1 cellular context compared by ENCODE assay signal in genomic region chr17:75869282-75870141, GRCh38.
TF ChIP-seq lines count a peak whose summit lies in the region.

No MANE protein-coding gene starts in this region.

TF ChIP-seq in HepG2, 621 proteins besides CTCF, POLR2A, EP300 and RAD21 (continued from another document and continues in another):
- TF ChIP-seq SNAPC4 (CRISPR knock-in tag; IDR thresholded peaks at IDR 0.05) (no peak; the same call in 1 of the 2 replicates), FOXP1 (IDR thresholded peaks at IDR 0.05) (peak; percentile 92), FOXP1 (CRISPR knock-in tag; IDR thresholded peaks at IDR 0.05) (peak; percentile 94), ELF1 (CRISPR knock-in tag; IDR thresholded peaks at IDR 0.05) (no peak), ZNF563 (CRISPR knock-in tag; IDR thresholded peaks at IDR 0.05) (no peak), ZNF232 (CRISPR knock-in tag; IDR thresholded peaks at IDR 0.05; ENCODE audit: borderline replicate concordance) (no peak), ZNF331 (CRISPR knock-in tag; IDR thresholded peaks at IDR 0.05) (peak; percentile 83), ZNF510 (CRISPR knock-in tag; IDR thresholded peaks at IDR 0.05; ENCODE audit: low read depth) (0 out of 2 replicates have a peak, but pooled peaks have one; percentile 23), HHEX (CRISPR knock-in tag; IDR thresholded peaks at IDR 0.05) (no peak), ZNF674 (CRISPR knock-in tag; IDR thresholded peaks at IDR 0.05; ENCODE audit: low read depth) (no peak), ZNF780A (CRISPR knock-in tag; IDR thresholded peaks at IDR 0.05) (no peak), ZFP36 (IDR thresholded peaks at IDR 0.05; ENCODE audit: borderline replicate concordance, low read depth, low read length, partially characterized antibody) (no peak), ZSCAN12 (CRISPR knock-in tag; IDR thresholded peaks at IDR 0.05) (no peak), ZNF83 (CRISPR knock-in tag; IDR thresholded peaks at IDR 0.05; ENCODE audit: borderline replicate concordance) (no peak), ZNF569 (CRISPR knock-in tag; IDR thresholded peaks at IDR 0.05; ENCODE audit: borderline replicate concordance) (0 out of 2 replicates have a peak, but pooled peaks have one; percentile 49), TOPORS (CRISPR knock-in tag; IDR thresholded peaks at IDR 0.05) (0 out of 2 replicates have a peak, but pooled peaks have one; percentile 30), HCFC1 (IDR thresholded peaks at IDR 0.05; ENCODE audit: low read depth, low read length) (no peak), ZNF761 (CRISPR knock-in tag; conservative IDR thresholded peaks at IDR 0.05) (peak; percentile 97), MTF2 (CRISPR knock-in tag; IDR thresholded peaks at IDR 0.05; ENCODE audit: borderline replicate concordance) (no peak), ZNF773 (CRISPR knock-in tag; IDR thresholded peaks at IDR 0.05; ENCODE audit: borderline replicate concordance) (peak; percentile 86; the same call in 1 of the 2 replicates), SALL2 (CRISPR knock-in tag; IDR thresholded peaks at IDR 0.05) (no peak; the same call in 1 of the 2 replicates), ZFP91 (CRISPR knock-in tag; IDR thresholded peaks at IDR 0.05; ENCODE audit: borderline replicate concordance) (peak; percentile 24; the same call in 1 of the 2 replicates), CBX2 (IDR thresholded peaks at IDR 0.05; ENCODE audit: low read depth, low read length) (no peak), CBX2 (CRISPR knock-in tag; IDR thresholded peaks at IDR 0.05; ENCODE audit: low read depth) (no peak), MIER2 (CRISPR knock-in tag; IDR thresholded peaks at IDR 0.05) (no peak; the same call in 1 of the 2 replicates), KDM3A (CRISPR knock-in tag; IDR thresholded peaks at IDR 0.05; ENCODE audit: low read depth) (no peak), ZNF766 (CRISPR knock-in tag; IDR thresholded peaks at IDR 0.05; ENCODE audit: borderline replicate concordance) (no peak), ARID4A (CRISPR knock-in tag; IDR thresholded peaks at IDR 0.05; ENCODE audit: borderline replicate concordance) (peak; percentile 61; the same call in 1 of the 2 replicates), SIX1 (CRISPR knock-in tag; IDR thresholded peaks at IDR 0.05; ENCODE audit: borderline replicate concordance) (peak; percentile 70), KLF9 (CRISPR knock-in tag; IDR thresholded peaks at IDR 0.05; ENCODE audit: low read depth) (0 out of 2 replicates have a peak, but pooled peaks have one; percentile 78), ZNF616 (CRISPR knock-in tag; IDR thresholded peaks at IDR 0.05; ENCODE audit: low read depth) (no peak), GFI1 (CRISPR knock-in tag; IDR thresholded peaks at IDR 0.05; ENCODE audit: borderline replicate concordance) (0 out of 2 replicates have a peak, but pooled peaks have one; percentile 24), ZNF251 (CRISPR knock-in tag; IDR thresholded peaks at IDR 0.05) (peak; percentile 87; the same call in 1 of the 2 replicates), ZBTB14 (CRISPR knock-in tag; IDR thresholded peaks at IDR 0.05) (no peak), ZNF207 (IDR thresholded peaks at IDR 0.05; ENCODE audit: borderline replicate concordance) (no peak), ZNF879 (CRISPR knock-in tag; IDR thresholded peaks at IDR 0.05) (no peak), ZBTB21 (CRISPR knock-in tag; IDR thresholded peaks at IDR 0.05) (peak; percentile 20; the same call in 1 of the 2 replicates), CEBPB (IDR thresholded peaks at IDR 0.05; ENCODE audit: borderline replicate concordance, low read depth, low read length) (peak; percentile 82), ZNF234 (CRISPR knock-in tag; conservative IDR thresholded peaks at IDR 0.05) (no peak), GRHL1 (CRISPR knock-in tag; conservative IDR thresholded peaks at IDR 0.05) (no peak), ZNF776 (CRISPR knock-in tag; IDR thresholded peaks at IDR 0.05) (no peak), PCBP1 (IDR thresholded peaks at IDR 0.05; ENCODE audit: borderline replicate concordance, low read depth, low read length) (no peak), SKIL (CRISPR knock-in tag; IDR thresholded peaks at IDR 0.05; ENCODE audit: borderline replicate concordance) (peak; percentile 72; the same call in 1 of the 2 replicates), MLLT10 (CRISPR knock-in tag; IDR thresholded peaks at IDR 0.05) (no peak), ZBTB2 (CRISPR knock-in tag; IDR thresholded peaks at IDR 0.05; ENCODE audit: low read depth) (no peak; the same call in 1 of the 2 replicates), TFAP4 (IDR thresholded peaks at IDR 0.05; ENCODE audit: borderline replicate concordance, low read depth) (peak; percentile 52; the same call in 1 of the 2 replicates), REL (CRISPR knock-in tag; conservative IDR thresholded peaks at IDR 0.05) (no peak), ZNF576 (CRISPR knock-in tag; IDR thresholded peaks at IDR 0.05) (no peak)
